ENCODE assay signal across 12 cellular contexts in the genomic region with DNA sequence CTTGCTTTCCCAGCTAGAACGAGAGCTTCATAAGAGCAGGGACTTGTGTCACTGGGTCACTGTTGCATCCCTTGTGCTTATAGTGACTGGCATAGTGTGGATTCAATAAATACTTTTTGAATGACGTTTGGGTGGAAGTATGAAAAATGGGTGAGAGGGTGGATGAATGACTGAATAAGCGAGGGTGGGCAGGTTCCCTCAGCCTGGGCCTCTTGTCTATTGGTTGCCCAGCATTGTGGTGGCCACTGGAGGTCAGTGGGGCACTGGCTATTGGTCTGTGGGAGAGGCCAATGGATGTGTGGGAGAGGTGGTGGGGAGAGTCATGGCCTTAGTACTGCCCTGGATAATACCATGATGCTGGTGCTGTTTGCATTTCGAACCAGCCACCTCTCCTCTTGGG.
A peak's percentile ranks its signal among the peaks of the same experiment; 100 is the strongest.
DNase-seq lines count a peak whose midpoint lies in the region; ATAC-seq and TF ChIP-seq lines count a peak whose summit lies in the region.
"Had no signal": no experiment of that assay in that cellular context is flagged by ENCODE, and none has a peak within 500 bp of the region (broad histone marks: within the 10 kb centered on the region; RNA-seq: fewer than 3 reads in every experiment).

No MANE protein-coding gene starts in this region.

- ATAC-seq in upper lobe of right lung (peak; percentile 48), GM18867 (IDR thresholded peaks at IDR 0.05; ENCODE audit: unreplicated experiment) (no peak), GM19455 (IDR thresholded peaks at IDR 0.05; ENCODE audit: unreplicated experiment) (no peak)

- H3K27ac ChIP-seq in C4-2B (no peak overlapping the region), WERI-Rb-1 (no peak overlapping the region), upper lobe of right lung (no peak overlapping the region)

- H3K36me3 Mint-ChIP-seq in T-helper 2 cell treated with Interferon-gamma antibody and Interleukin-4, amounts not matched to agents 5 μg/mL and 100 μg/mL, for 36 hours (ENCODE audit: low read depth), result no peaks in the 10 kb centered on the region
- H3K36me3 Mint-ChIP-seq: CD4-positive, alpha-beta memory T cell had no signal

- intact Hi-C loops in upper lobe of right lung (cut with DNase I), result no loop called here

- no peak overlapping the region for H3K4me3 ChIP-seq in WERI-Rb-1 (ENCODE audit: low read depth, low read length)
- H3K4me3 ChIP-seq in upper lobe of right lung, result no peak overlapping the region

- no peaks in the 10 kb centered on the region for H3K4me1 ChIP-seq in upper lobe of right lung

- H3K27me3 ChIP-seq in WERI-Rb-1 (ENCODE audit: insufficient read depth, low read depth, severe bottlenecking) (no peaks in the 10 kb centered on the region), upper lobe of right lung (no peaks in the 10 kb centered on the region)

- H3K27ac Mint-ChIP-seq in T-helper 2 cell treated with Interferon-gamma antibody and Interleukin-4, amounts not matched to agents 5 μg/mL and 100 μg/mL, for 36 hours, result no peak overlapping the region
- H3K27ac Mint-ChIP-seq: B cell; CD4-positive, alpha-beta memory T cell had no signal

- peak; percentile 65 for DNase-seq in EL
- peak; percentile 16 for DNase-seq in WERI-Rb-1
- no peak for DNase-seq in upper lobe of right lung
- DNase-seq in T-helper 2 cell treated with Interferon-gamma antibody and Interleukin-4, amounts not matched to agents 5 μg/mL and 100 μg/mL, for 36 hours (ENCODE audit: low spot score), result no peak
- DNase-seq: C1 segment of cervical spinal cord; CD4-positive, alpha-beta memory T cell; DMS79; GF-D8 had no signal

- no peaks in the 10 kb centered on the region for H3K4me1 Mint-ChIP-seq in T-helper 2 cell treated with Interferon-gamma antibody and Interleukin-4, amounts not matched to agents 5 μg/mL and 100 μg/mL, for 36 hours (ENCODE audit: low read depth)
- H3K4me1 Mint-ChIP-seq: B cell; CD4-positive, alpha-beta memory T cell had no signal

- H3K27me3 Mint-ChIP-seq in T-helper 2 cell treated with Interferon-gamma antibody and Interleukin-4, amounts not matched to agents 5 μg/mL and 100 μg/mL, for 36 hours (ENCODE audit: low read depth), result no peaks in the 10 kb centered on the region

- H3K9me3 Mint-ChIP-seq in T-helper 2 cell treated with Interferon-gamma antibody and Interleukin-4, amounts not matched to agents 5 μg/mL and 100 μg/mL, for 36 hours, result no peaks in the 10 kb centered on the region

- TF ChIP-seq CTCF in C4-2B (conservative IDR thresholded peaks at IDR 0.05) (0 out of 2 replicates have a peak, but pooled peaks have one; percentile 4), WERI-Rb-1 (IDR thresholded peaks at IDR 0.05; ENCODE audit: low read depth, low read length) (peak; percentile 41), upper lobe of right lung (IDR thresholded peaks at IDR 0.05) (no peak)

- H3K36me3 ChIP-seq in WERI-Rb-1 (no peaks in the 10 kb centered on the region), upper lobe of right lung (no peaks in the 10 kb centered on the region)

- H3K9me3 ChIP-seq in WERI-Rb-1 (ENCODE audit: severe bottlenecking) (no peaks in the 10 kb centered on the region), upper lobe of right lung (no peaks in the 10 kb centered on the region)

- H3K4me3 Mint-ChIP-seq in T-helper 2 cell treated with Interferon-gamma antibody and Interleukin-4, amounts not matched to agents 5 μg/mL and 100 μg/mL, for 36 hours, result no peak overlapping the region
- H3K4me3 Mint-ChIP-seq: B cell; CD4-positive, alpha-beta memory T cell had no signal

Comparison
In these comparisons a context has a peak if more than half of its experiments do, and no peak if none do; other contexts are left out.
1. DNase-seq: peak in EL (single experiment) and WERI-Rb-1 (single experiment); none in upper lobe of right lung (single experiment) and T-helper 2 cell treated with Interferon-gamma antibody and Interleukin-4, amounts not matched to agents 5 μg/mL and 100 μg/mL, for 36 hours (single experiment).